Comparison of ENCODE assay signal across 1 cellular context in the genomic region with DNA sequence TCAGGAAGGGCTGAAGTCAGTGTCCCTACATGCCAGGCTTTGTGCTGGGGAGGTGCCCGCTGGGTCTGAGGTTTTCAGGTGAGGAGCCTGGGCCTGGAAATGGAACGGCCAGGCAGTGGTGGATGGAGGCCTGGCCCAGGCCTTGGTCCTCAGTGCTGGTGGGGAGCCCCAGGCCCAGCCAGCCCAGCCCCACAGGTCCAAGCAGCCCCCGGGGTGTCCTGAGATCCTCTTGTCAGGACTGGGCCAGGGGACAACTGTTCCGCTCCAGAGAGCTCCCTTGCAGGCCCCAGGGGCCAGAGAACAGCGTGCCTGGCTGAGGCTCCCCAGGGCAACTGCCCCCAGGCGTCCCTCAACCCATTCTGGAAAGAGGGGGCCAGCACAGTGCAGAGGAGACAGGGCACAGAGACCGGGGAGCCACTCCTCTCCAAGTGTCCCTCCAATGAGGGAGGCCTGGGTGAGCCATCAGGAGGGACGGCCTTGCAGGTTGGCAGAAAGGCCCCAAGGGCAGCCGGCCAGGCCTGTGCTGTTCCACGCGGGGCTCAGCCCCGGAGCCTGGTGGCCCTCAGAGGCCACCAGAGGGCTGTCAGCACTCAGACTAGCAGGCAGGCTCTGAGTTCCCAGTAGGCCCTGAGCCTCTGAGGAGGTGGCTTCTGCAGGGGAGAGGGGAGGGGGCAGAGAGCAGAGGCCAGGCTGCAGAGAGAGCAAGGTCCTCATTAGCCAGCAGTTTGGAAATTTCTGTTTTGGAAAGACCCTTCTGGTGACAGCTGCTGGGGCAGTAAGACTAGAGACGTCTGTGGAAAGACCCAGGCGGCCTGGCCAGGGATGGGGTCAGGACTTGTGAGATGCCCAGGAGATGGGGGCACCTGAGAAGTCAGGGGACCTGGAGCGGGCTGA.
TF ChIP-seq lines count a peak whose summit lies in the region.

No MANE protein-coding gene starts in this region.

TF ChIP-seq in HepG2, 621 proteins besides CTCF, POLR2A, EP300 and RAD21 (continued from another document and continues in another):
- TF ChIP-seq ZNF616 (CRISPR knock-in tag; IDR thresholded peaks at IDR 0.05; ENCODE audit: low read depth) (0 out of 2 replicates have a peak, but pooled peaks have one; percentile 10), RNF2 (conservative IDR thresholded peaks at IDR 0.05; ENCODE audit: low read depth) (no peak), ONECUT2 (CRISPR knock-in tag; IDR thresholded peaks at IDR 0.05) (no peak), ZNF124 (CRISPR knock-in tag; IDR thresholded peaks at IDR 0.05) (no peak), PPARG (CRISPR knock-in tag; conservative IDR thresholded peaks at IDR 0.05) (peak; percentile 64), ZBTB3 (CRISPR knock-in tag; IDR thresholded peaks at IDR 0.05; ENCODE audit: borderline replicate concordance, low read depth) (no peak), MBNL3 (CRISPR knock-in tag; conservative IDR thresholded peaks at IDR 0.05) (no peak), TOE1 (CRISPR knock-in tag; IDR thresholded peaks at IDR 0.05) (0 out of 2 replicates have a peak, but pooled peaks have one; percentile 44), SP1 (IDR thresholded peaks at IDR 0.05) (no peak), SP1 (CRISPR knock-in tag; IDR thresholded peaks at IDR 0.05) (no peak; the same call in 1 of the 2 replicates), ZNF225 (CRISPR knock-in tag; IDR thresholded peaks at IDR 0.05) (0 out of 2 replicates have a peak, but pooled peaks have one; percentile 22), MXD4 (CRISPR knock-in tag; IDR thresholded peaks at IDR 0.05) (no peak), NFIC (IDR thresholded peaks at IDR 0.05; ENCODE audit: low read length) (no peak), ZNF296 (CRISPR knock-in tag; conservative IDR thresholded peaks at IDR 0.05) (0 out of 2 replicates have a peak, but pooled peaks have one; percentile 66), MXD1 (CRISPR knock-in tag; IDR thresholded peaks at IDR 0.05) (no peak), ARNTL (CRISPR knock-in tag; IDR thresholded peaks at IDR 0.05) (peak; percentile 52; the same call in 1 of the 2 replicates), ZNF850 (CRISPR knock-in tag; conservative IDR thresholded peaks at IDR 0.05) (no peak), ZNF138 (CRISPR knock-in tag; IDR thresholded peaks at IDR 0.05; ENCODE audit: low read depth) (no peak), AKAP8 (CRISPR knock-in tag; IDR thresholded peaks at IDR 0.05) (no peak), ZFP36L2 (CRISPR knock-in tag; IDR thresholded peaks at IDR 0.05) (no peak), ZNF10 (CRISPR knock-in tag; IDR thresholded peaks at IDR 0.05; ENCODE audit: borderline replicate concordance, low read depth) (no peak), MAF1 (CRISPR knock-in tag; IDR thresholded peaks at IDR 0.05; ENCODE audit: borderline replicate concordance) (no peak), KDM5B (CRISPR knock-in tag; IDR thresholded peaks at IDR 0.05; ENCODE audit: borderline replicate concordance) (peak; percentile 78), ZNF619 (CRISPR knock-in tag; IDR thresholded peaks at IDR 0.05) (no peak), NFATC3 (CRISPR knock-in tag; IDR thresholded peaks at IDR 0.05) (no peak), FIP1L1 (IDR thresholded peaks at IDR 0.05; ENCODE audit: borderline replicate concordance, insufficient read depth, low read depth, low read length) (no peak), GPBP1L1 (CRISPR knock-in tag; IDR thresholded peaks at IDR 0.05) (no peak), DNMT3B (CRISPR knock-in tag; conservative IDR thresholded peaks at IDR 0.05) (no peak), SNAPC2 (CRISPR knock-in tag; IDR thresholded peaks at IDR 0.05) (no peak), ZBTB25 (CRISPR knock-in tag; IDR thresholded peaks at IDR 0.05) (no peak), HMGA1 (CRISPR knock-in tag; conservative IDR thresholded peaks at IDR 0.05) (no peak), ASH2L (IDR thresholded peaks at IDR 0.05; ENCODE audit: insufficient read length, low read depth, low read length) (peak; percentile 37), ZNF761 (CRISPR knock-in tag; conservative IDR thresholded peaks at IDR 0.05) (0 out of 2 replicates have a peak, but pooled peaks have one; percentile 76), ZNF777 (CRISPR knock-in tag; IDR thresholded peaks at IDR 0.05) (no peak), DNMT1 (CRISPR knock-in tag; IDR thresholded peaks at IDR 0.05) (no peak)
- TF ChIP-seq, protein P1, sequence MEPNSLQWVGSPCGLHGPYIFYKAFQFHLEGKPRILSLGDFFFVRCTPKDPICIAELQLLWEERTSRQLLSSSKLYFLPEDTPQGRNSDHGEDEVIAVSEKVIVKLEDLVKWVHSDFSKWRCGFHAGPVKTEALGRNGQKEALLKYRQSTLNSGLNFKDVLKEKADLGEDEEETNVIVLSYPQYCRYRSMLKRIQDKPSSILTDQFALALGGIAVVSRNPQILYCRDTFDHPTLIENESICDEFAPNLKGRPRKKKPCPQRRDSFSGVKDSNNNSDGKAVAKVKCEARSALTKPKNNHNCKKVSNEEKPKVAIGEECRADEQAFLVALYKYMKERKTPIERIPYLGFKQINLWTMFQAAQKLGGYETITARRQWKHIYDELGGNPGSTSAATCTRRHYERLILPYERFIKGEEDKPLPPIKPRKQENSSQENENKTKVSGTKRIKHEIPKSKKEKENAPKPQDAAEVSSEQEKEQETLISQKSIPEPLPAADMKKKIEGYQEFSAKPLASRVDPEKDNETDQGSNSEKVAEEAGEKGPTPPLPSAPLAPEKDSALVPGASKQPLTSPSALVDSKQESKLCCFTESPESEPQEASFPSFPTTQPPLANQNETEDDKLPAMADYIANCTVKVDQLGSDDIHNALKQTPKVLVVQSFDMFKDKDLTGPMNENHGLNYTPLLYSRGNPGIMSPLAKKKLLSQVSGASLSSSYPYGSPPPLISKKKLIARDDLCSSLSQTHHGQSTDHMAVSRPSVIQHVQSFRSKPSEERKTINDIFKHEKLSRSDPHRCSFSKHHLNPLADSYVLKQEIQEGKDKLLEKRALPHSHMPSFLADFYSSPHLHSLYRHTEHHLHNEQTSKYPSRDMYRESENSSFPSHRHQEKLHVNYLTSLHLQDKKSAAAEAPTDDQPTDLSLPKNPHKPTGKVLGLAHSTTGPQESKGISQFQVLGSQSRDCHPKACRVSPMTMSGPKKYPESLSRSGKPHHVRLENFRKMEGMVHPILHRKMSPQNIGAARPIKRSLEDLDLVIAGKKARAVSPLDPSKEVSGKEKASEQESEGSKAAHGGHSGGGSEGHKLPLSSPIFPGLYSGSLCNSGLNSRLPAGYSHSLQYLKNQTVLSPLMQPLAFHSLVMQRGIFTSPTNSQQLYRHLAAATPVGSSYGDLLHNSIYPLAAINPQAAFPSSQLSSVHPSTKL (CRISPR knock-in tag; IDR thresholded peaks at IDR 0.05) = peak; percentile 25; the same call in 1 of the 2 replicates
- TF ChIP-seq, protein P2, sequence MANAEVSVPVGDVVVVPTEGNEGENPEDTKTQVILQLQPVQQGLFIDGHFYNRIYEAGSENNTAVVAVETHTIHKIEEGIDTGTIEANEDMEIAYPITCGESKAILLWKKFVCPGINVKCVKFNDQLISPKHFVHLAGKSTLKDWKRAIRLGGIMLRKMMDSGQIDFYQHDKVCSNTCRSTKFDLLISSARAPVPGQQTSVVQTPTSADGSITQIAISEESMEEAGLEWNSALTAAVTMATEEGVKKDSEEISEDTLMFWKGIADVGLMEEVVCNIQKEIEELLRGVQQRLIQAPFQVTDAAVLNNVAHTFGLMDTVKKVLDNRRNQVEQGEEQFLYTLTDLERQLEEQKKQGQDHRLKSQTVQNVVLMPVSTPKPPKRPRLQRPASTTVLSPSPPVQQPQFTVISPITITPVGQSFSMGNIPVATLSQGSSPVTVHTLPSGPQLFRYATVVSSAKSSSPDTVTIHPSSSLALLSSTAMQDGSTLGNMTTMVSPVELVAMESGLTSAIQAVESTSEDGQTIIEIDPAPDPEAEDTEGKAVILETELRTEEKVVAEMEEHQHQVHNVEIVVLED (CRISPR knock-in tag; IDR thresholded peaks at IDR 0.05; ENCODE audit: borderline replicate concordance) = no peak
- TF ChIP-seq, protein P3, sequence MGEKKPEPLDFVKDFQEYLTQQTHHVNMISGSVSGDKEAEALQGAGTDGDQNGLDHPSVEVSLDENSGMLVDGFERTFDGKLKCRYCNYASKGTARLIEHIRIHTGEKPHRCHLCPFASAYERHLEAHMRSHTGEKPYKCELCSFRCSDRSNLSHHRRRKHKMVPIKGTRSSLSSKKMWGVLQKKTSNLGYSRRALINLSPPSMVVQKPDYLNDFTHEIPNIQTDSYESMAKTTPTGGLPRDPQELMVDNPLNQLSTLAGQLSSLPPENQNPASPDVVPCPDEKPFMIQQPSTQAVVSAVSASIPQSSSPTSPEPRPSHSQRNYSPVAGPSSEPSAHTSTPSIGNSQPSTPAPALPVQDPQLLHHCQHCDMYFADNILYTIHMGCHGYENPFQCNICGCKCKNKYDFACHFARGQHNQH (CRISPR knock-in tag; IDR thresholded peaks at IDR 0.05) = no peak
- TF ChIP-seq, protein P4, sequence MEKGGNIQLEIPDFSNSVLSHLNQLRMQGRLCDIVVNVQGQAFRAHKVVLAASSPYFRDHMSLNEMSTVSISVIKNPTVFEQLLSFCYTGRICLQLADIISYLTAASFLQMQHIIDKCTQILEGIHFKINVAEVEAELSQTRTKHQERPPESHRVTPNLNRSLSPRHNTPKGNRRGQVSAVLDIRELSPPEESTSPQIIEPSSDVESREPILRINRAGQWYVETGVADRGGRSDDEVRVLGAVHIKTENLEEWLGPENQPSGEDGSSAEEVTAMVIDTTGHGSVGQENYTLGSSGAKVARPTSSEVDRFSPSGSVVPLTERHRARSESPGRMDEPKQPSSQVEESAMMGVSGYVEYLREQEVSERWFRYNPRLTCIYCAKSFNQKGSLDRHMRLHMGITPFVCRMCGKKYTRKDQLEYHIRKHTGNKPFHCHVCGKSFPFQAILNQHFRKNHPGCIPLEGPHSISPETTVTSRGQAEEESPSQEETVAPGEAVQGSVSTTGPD (CRISPR knock-in tag; IDR thresholded peaks at IDR 0.05) = no peak
- TF ChIP-seq, protein P5, sequence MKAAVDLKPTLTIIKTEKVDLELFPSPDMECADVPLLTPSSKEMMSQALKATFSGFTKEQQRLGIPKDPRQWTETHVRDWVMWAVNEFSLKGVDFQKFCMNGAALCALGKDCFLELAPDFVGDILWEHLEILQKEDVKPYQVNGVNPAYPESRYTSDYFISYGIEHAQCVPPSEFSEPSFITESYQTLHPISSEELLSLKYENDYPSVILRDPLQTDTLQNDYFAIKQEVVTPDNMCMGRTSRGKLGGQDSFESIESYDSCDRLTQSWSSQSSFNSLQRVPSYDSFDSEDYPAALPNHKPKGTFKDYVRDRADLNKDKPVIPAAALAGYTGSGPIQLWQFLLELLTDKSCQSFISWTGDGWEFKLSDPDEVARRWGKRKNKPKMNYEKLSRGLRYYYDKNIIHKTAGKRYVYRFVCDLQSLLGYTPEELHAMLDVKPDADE (CRISPR knock-in tag; IDR thresholded peaks at IDR 0.05) = no peak
- TF ChIP-seq, protein P6, sequence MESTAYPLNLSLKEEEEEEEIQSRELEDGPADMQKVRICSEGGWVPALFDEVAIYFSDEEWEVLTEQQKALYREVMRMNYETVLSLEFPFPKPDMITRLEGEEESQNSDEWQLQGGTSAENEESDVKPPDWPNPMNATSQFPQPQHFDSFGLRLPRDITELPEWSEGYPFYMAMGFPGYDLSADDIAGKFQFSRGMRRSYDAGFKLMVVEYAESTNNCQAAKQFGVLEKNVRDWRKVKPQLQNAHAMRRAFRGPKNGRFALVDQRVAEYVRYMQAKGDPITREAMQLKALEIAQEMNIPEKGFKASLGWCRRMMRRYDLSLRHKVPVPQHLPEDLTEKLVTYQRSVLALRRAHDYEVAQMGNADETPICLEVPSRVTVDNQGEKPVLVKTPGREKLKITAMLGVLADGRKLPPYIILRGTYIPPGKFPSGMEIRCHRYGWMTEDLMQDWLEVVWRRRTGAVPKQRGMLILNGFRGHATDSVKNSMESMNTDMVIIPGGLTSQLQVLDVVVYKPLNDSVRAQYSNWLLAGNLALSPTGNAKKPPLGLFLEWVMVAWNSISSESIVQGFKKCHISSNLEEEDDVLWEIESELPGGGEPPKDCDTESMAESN (CRISPR knock-in tag; conservative IDR thresholded peaks at IDR 0.05) = no peak; the same call in 1 of the 2 replicates
- TF ChIP-seq, protein P7, sequence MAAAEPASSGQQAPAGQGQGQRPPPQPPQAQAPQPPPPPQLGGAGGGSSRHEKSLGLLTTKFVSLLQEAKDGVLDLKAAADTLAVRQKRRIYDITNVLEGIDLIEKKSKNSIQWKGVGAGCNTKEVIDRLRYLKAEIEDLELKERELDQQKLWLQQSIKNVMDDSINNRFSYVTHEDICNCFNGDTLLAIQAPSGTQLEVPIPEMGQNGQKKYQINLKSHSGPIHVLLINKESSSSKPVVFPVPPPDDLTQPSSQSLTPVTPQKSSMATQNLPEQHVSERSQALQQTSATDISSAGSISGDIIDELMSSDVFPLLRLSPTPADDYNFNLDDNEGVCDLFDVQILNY (CRISPR knock-in tag; conservative IDR thresholded peaks at IDR 0.05) = no peak
- TF ChIP-seq, protein P8, sequence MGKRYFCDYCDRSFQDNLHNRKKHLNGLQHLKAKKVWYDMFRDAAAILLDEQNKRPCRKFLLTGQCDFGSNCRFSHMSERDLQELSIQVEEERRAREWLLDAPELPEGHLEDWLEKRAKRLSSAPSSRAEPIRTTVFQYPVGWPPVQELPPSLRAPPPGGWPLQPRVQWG (CRISPR knock-in tag; IDR thresholded peaks at IDR 0.05; ENCODE audit: borderline replicate concordance, low read depth) = no peak
